In the genomic region with DNA sequence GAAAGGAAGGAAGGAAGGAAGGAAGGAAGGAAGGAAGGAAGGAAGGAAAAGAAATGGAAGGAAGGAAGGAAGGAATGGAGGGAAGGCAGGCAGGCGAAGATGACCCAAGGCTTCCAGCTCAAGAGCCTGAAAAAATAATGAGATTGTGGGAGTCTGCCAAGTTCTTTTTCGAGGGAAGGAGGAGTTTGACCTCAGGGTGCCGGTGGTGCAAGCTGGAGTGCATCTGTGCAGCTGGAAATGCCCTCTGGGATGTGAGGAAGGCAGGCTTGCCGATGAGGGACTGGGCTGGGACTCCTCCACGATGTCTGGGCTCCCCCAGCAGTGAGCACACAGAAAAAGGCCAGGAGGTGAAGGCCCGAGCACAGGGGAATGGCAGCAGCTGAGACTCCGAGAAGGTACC, we compare ENCODE assay signal across 14 cellular contexts.
DNase-seq lines count a peak whose midpoint lies in the region; ATAC-seq and TF ChIP-seq lines count a peak whose summit lies in the region.
"Had no signal": no experiment of that assay in that cellular context is flagged by ENCODE, and none has a peak within 500 bp of the region (broad histone marks: within the 10 kb centered on the region; RNA-seq: fewer than 3 reads in every experiment).

No MANE protein-coding gene starts in this region.

- DNase-seq in MCF 10A (ENCODE audit: unreplicated experiment): peak; percentile 54
- DNase-seq in mammary epithelial cell: no peak
- peak; percentile 80 for DNase-seq in fibroblast of gingiva (ENCODE audit: low read depth)
- DNase-seq in right lobe of liver: peak in 1 of 3 donors; percentile 51
- peak; percentile 25 to 49 for DNase-seq in tibial nerve (ENCODE audit: low spot score in 2 of 2)
- no peak for DNase-seq in germinal center (ENCODE audit: low spot score)
- DNase-seq in PC-3: no peak
- DNase-seq in OCI-M2 (lab: John Stamatoyannopoulos, UW; ENCODE audit: unreplicated experiment): no peak
- DNase-seq: activated CD8-positive, alpha-beta T cell treated with anti-CD3 and anti-CD28 coated beads for 36 hours; CD8-positive, alpha-beta T cell; islet precursor cell; MV-4-11; naive B cell had no signal

- no peaks in the 10 kb centered on the region for H4K20me1 ChIP-seq in mammary epithelial cell (ENCODE audit: insufficient read depth, low read length)
- no peaks in the 10 kb centered on the region for H4K20me1 ChIP-seq in PC-3 (ENCODE audit: low read length)

- CTCF ChIA-PET in MCF 10A (lab: Yijun Ruan, JAX): interaction anchor here (0.6 to 4.2 kb wide), 6 partner anchors 11 to 929 kb away, joined by 3 to 36 read pairs (median 6); a partner anchor contains a TSS
- CTCF ChIA-PET in mammary epithelial cell (lab: Charles Lee; ENCODE audit: low non-redundant PET): no interaction called here
- CTCF ChIA-PET in PC-3 (lab: Charles Lee): no interaction called here

- no peaks in the 10 kb centered on the region for H3K36me3 Mint-ChIP-seq in MCF 10A (ENCODE audit: insufficient read depth, unreplicated experiment)
- H3K36me3 Mint-ChIP-seq: CD8-positive, alpha-beta T cell; stimulated activated effector memory CD8-positive, alpha-beta T cell treated with anti-CD3 and anti-CD28 coated beads, Interleukin-12 subunit alpha, Interleukin-12 subunit beta, amount 100 ng/mL, for 72 hours had no signal

- no peaks in the 10 kb centered on the region for H3K79me2 ChIP-seq in mammary epithelial cell (ENCODE audit: insufficient read depth, low read length)
- no peaks in the 10 kb centered on the region for H3K79me2 ChIP-seq in PC-3 (ENCODE audit: low read length)

- H3K4me3 ChIP-seq in mammary epithelial cell (replicated peaks in 1 of 3; ENCODE audit: insufficient read depth in 1 of 3, low read depth in 2 of 3, low read length in 3 of 3): no peak overlapping the region
- H3K4me3 ChIP-seq in right lobe of liver: no peak overlapping the region
- no peak overlapping the region for H3K4me3 ChIP-seq in tibial nerve
- no peak overlapping the region for H3K4me3 ChIP-seq in PC-3 (ENCODE audit: low read length)

- no peaks in the 10 kb centered on the region for H3K27me3 Mint-ChIP-seq in MCF 10A (ENCODE audit: insufficient read depth, unreplicated experiment)

- no peaks in the 10 kb centered on the region for H3K9me3 ChIP-seq in mammary epithelial cell (replicated peaks; ENCODE audit: insufficient read depth, low read length)
- H3K9me3 ChIP-seq in right lobe of liver: no peaks in the 10 kb centered on the region
- no peaks in the 10 kb centered on the region for H3K9me3 ChIP-seq in tibial nerve
- H3K9me3 ChIP-seq in PC-3 (ENCODE audit: low read length): no peaks in the 10 kb centered on the region

- WGBS in mammary epithelial cell (ENCODE audit: low coverage, missing lambda C conversion rate): 71% methylated on average over 3 of the region's 7 CpGs
- 20% methylated on average over 5 of the region's 7 CpGs for WGBS in right lobe of liver (ENCODE audit: insufficient coverage, low coverage, low lambda C conversion rate, missing lambda C conversion rate)
- 28 to 36% methylated on average over 7 of the region's 7 CpGs for WGBS in tibial nerve, 2 donors

- POLR2A ChIA-PET in MCF 10A (lab: Yijun Ruan, JAX): interaction anchor here (1.1 to 5.2 kb wide), 7 partner anchors 24 to 154 kb away, joined by 3 to 79 read pairs (median 10); a partner anchor contains a TSS
- POLR2A ChIA-PET in PC-3 (lab: Charles Lee; ENCODE audit: unreplicated experiment): no interaction called here

- H3K27ac Mint-ChIP-seq in MCF 10A (ENCODE audit: low read depth, unreplicated experiment): no peak overlapping the region
- H3K27ac Mint-ChIP-seq: activated CD8-positive, alpha-beta T cell treated with anti-CD3 and anti-CD28 coated beads for 36 hours; CD8-positive, alpha-beta T cell; stimulated activated effector memory CD8-positive, alpha-beta T cell treated with anti-CD3 and anti-CD28 coated beads, Interleukin-12 subunit alpha, Interleukin-12 subunit beta, amount 100 ng/mL, for 72 hours had no signal

- intact Hi-C loops in MCF 10A (cut with micrococcal nuclease) (no loop called here), mammary epithelial cell (cut with micrococcal nuclease) (no loop called here), right lobe of liver (cut with DNase I) (loop anchor here in 1 of 2 donors (10.0 kb wide), 1 partner anchor 52 kb away; no protein-coding TSS in a partner anchor), PC-3 (cut with micrococcal nuclease) (no loop called here)

- no peak overlapping the region for H3K27ac ChIP-seq in mammary epithelial cell (ENCODE audit: insufficient read depth, low read depth, low read length)
- H3K27ac ChIP-seq in right lobe of liver: no peak overlapping the region
- peak overlapping the region in 1 of 4 donors; percentile 6 for H3K27ac ChIP-seq in tibial nerve
- no peak overlapping the region for H3K27ac ChIP-seq in PC-3 (ENCODE audit: low read length)

- in situ Hi-C loops in mammary epithelial cell (cut with MboI; ENCODE audit: low sequenced_read_pairs in 2 of 2): loop anchor here in 1 of 2 donors (25.0 kb wide), 2 partner anchors 320 to 470 kb away; no protein-coding TSS in a partner anchor

- TF ChIP-seq EP300 in tibial nerve (IDR thresholded peaks at IDR 0.05): peak in 1 of 2 donors; percentile 41

- dilution Hi-C loops in mammary epithelial cell (cut with HindIII; ENCODE audit: low sequenced_read_pairs): no loop called here

- no peak for TF ChIP-seq POLR2A in right lobe of liver (IDR thresholded peaks at IDR 0.05)
- no peak for TF ChIP-seq POLR2A in tibial nerve (IDR thresholded peaks at IDR 0.05)

- H3K4me1 ChIP-seq in mammary epithelial cell (ENCODE audit: insufficient read depth, low read length) (peaks cover 21% of the 10 kb centered on the region), right lobe of liver (peaks cover 0 to 2% (median 0%) of the 10 kb centered on the region in 4 donors), tibial nerve (peaks cover 0 to 16% (median 0%) of the 10 kb centered on the region in 4 donors), PC-3 (ENCODE audit: insufficient read depth, low read length) (no peaks in the 10 kb centered on the region)

- no peak overlapping the region for H3K4me2 ChIP-seq in mammary epithelial cell (ENCODE audit: insufficient read depth, low read depth, low read length)
- H3K4me2 ChIP-seq in PC-3 (ENCODE audit: low read length): no peak overlapping the region

- H2AFZ ChIP-seq in mammary epithelial cell (ENCODE audit: low read depth, low read length) (no peak overlapping the region), PC-3 (ENCODE audit: low read length) (no peak overlapping the region)

- H3K4me3 Mint-ChIP-seq in MCF 10A (ENCODE audit: unreplicated experiment): peak overlapping the region; percentile 35
- H3K4me3 Mint-ChIP-seq: activated CD8-positive, alpha-beta T cell treated with anti-CD3 and anti-CD28 coated beads for 36 hours; CD8-positive, alpha-beta T cell; naive B cell; stimulated activated effector memory CD8-positive, alpha-beta T cell treated with anti-CD3 and anti-CD28 coated beads, Interleukin-12 subunit alpha, Interleukin-12 subunit beta, amount 100 ng/mL, for 72 hours had no signal

- H3K27me3 ChIP-seq in mammary epithelial cell (ENCODE audit: insufficient read depth, low read length) (no peaks in the 10 kb centered on the region), right lobe of liver (no peaks in the 10 kb centered on the region), tibial nerve (no peaks in the 10 kb centered on the region), PC-3 (ENCODE audit: low read length) (peaks cover 13% of the 10 kb centered on the region; the same call in 1 of the 2 replicates)

- TF ChIP-seq CTCF in MCF 10A (IDR thresholded peaks at IDR 0.05; ENCODE audit: unreplicated experiment) (no peak), mammary epithelial cell (conservative IDR thresholded peaks at IDR 0.05 in 1 of 2, IDR thresholded peaks at IDR 0.05 in 1 of 2; ENCODE audit: extremely low read depth in 1 of 2, insufficient read depth in 1 of 2, low read depth in 1 of 2, low read length in 2 of 2) (no peak), right lobe of liver (IDR thresholded peaks at IDR 0.05) (no peak), tibial nerve (IDR thresholded peaks at IDR 0.05) (no peak), PC-3 (conservative IDR thresholded peaks at IDR 0.05; ENCODE audit: low read depth, low read length) (no peak)

- no peaks in the 10 kb centered on the region for H3K9me2 ChIP-seq in PC-3 (replicated peaks; ENCODE audit: low read length)

- H3K9ac ChIP-seq in mammary epithelial cell (ENCODE audit: insufficient read depth, low read length) (no peak overlapping the region), PC-3 (ENCODE audit: low read length) (no peak overlapping the region)

- H3K9me3 Mint-ChIP-seq in MCF 10A (ENCODE audit: unreplicated experiment): no peaks in the 10 kb centered on the region
- H3K9me3 Mint-ChIP-seq: activated CD8-positive, alpha-beta T cell treated with anti-CD3 and anti-CD28 coated beads for 36 hours; CD8-positive, alpha-beta T cell; stimulated activated effector memory CD8-positive, alpha-beta T cell treated with anti-CD3 and anti-CD28 coated beads, Interleukin-12 subunit alpha, Interleukin-12 subunit beta, amount 100 ng/mL, for 72 hours had no signal

- BruUV-seq in MCF 10A (replicated peaks; lab: Mats Ljungman, UMichigan): no TSS peak
- no TSS peak for BruUV-seq in mammary epithelial cell (replicated peaks; lab: Mats Ljungman, UMichigan)
- no TSS peak for BruUV-seq in PC-3 (replicated peaks; lab: Mats Ljungman, UMichigan)

- no peaks in the 10 kb centered on the region for H3F3A ChIP-seq in PC-3 (ENCODE audit: low read length, unreplicated experiment)

- H3K36me3 ChIP-seq in mammary epithelial cell (ENCODE audit: insufficient read depth, low read length) (no peaks in the 10 kb centered on the region), right lobe of liver (no peaks in the 10 kb centered on the region), tibial nerve (no peaks in the 10 kb centered on the region), PC-3 (ENCODE audit: low read depth, low read length) (no peaks in the 10 kb centered on the region)

- ATAC-seq in right lobe of liver: peak; percentile 53 to 65 (median 62)
- ATAC-seq in PC-3: no peak
- ATAC-seq: activated CD8-positive, alpha-beta T cell treated with anti-CD3 and anti-CD28 coated beads for 36 hours; CD8-positive, alpha-beta T cell; stimulated activated effector memory CD8-positive, alpha-beta T cell treated with anti-CD3 and anti-CD28 coated beads, Interleukin-12 subunit alpha, Interleukin-12 subunit beta, amount 100 ng/mL, for 72 hours had no signal

- H3K4me1 Mint-ChIP-seq in MCF 10A (ENCODE audit: insufficient read depth, unreplicated experiment): peaks cover 37% of the 10 kb centered on the region
- H3K4me1 Mint-ChIP-seq: naive B cell; stimulated activated effector memory CD8-positive, alpha-beta T cell treated with anti-CD3 and anti-CD28 coated beads, Interleukin-12 subunit alpha, Interleukin-12 subunit beta, amount 100 ng/mL, for 72 hours had no signal

Comparison
In these comparisons a context has a peak if more than half of its experiments do, and no peak if none do; other contexts are left out.
1. DNase-seq: peak in MCF 10A (single experiment), fibroblast of gingiva (single experiment) and tibial nerve (2 of 2); none in mammary epithelial cell (single experiment), germinal center (single experiment), PC-3 (single experiment) and OCI-M2 (single experiment).